Comparison of ENCODE assay signal across 27 cellular contexts in the genomic region with DNA sequence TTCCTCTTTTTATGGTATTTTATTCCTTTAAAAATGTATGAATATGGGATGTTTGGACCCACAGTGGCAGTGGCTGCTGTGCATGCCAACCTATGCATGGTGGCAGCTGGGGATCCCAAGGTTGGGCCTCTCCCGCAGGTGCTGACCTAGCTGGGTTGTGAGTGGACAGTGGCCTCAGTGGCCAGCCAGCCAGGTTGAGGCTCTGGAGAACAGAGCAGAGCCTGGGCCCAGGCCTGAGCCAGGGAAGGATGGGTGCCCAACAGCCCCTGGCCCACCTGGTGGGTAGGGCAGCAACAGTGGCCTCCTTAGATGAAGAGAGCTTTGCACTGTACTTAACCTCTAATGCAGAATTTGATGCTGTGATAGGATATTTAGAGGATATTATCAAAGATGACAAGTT.
"Had no signal": no experiment of that assay in that cellular context is flagged by ENCODE, and none has a peak within 500 bp of the region (broad histone marks: within the 10 kb centered on the region; RNA-seq: fewer than 3 reads in every experiment).

No MANE protein-coding gene starts in this region.

- ATAC-seq: activated T-cell treated with anti-CD3 and anti-CD28 coated beads, Interleukin-2, amount 50 U/mL, for 72 hours; activated T-helper 17 cell treated with anti-CD3 and anti-CD28 coated beads, Interleukin-2, amount 50 U/mL, for 72 hours; body of pancreas; K562 had no signal

- H3K4me3 ChIP-seq: adrenal gland, body of pancreas, K562 had no signal

- H3K27ac ChIP-seq: adrenal gland, body of pancreas, RWPE1, VCaP had no signal

- H3K36me3 ChIP-seq: adrenal gland had no signal

- H3K27me3 ChIP-seq: adrenal gland, body of pancreas had no signal

- H3K9me3 ChIP-seq: adrenal gland, body of pancreas had no signal

- H3K4me1 ChIP-seq: adrenal gland, body of pancreas had no signal

- DNase-seq: activated B cell treated with CpG ODN at 0.5 μM for 24 hours; activated CD4-positive, alpha-beta memory T cell treated with anti-CD3 and anti-CD28 coated beads, Interleukin-2, amount 10 ng/mL, durations not matched to agents 7 days and 5 days; activated CD4-positive, alpha-beta T cell treated with anti-CD3 and anti-CD28 coated beads for 4 hours; activated CD4-positive, CD25-positive, alpha-beta regulatory T cell treated with anti-CD3 and anti-CD28 coated beads, Interleukin-2, amount 50 U/mL, for 72 hours; activated effector memory CD4-positive, alpha-beta T cell treated with anti-CD3 and anti-CD28 coated beads, Interleukin-2, amount 50 U/mL, for 16 hours; activated naive CD4-positive, alpha-beta T cell treated with Interleukin-2 at 50 U/mL for 16 hours; activated T-cell treated with anti-CD3 and anti-CD28 coated beads, Interleukin-2, amount 50 U/mL, for 1 hour; activated T-cell treated with anti-CD3 and anti-CD28 coated beads, Interleukin-2, amount 50 U/mL, for 72 hours; body of pancreas; caudate nucleus; NCI-H1105 treated with DMSO at 0.1 percent for 48 hours; NCI-H1436; NCI-H1694; NCI-H1930; NCI-H2081 treated with DMSO at 0.1 percent for 48 hours; NCI-H345; NCI-H524 treated with DMSO at 0.1 percent for 48 hours; Right ventricle myocardium superior; SW 1271; T-helper 1 cell; T-helper 2 cell; T-helper 9 cell had no signal
